In genomic region chr9:106769331-106769730, GRCh38 we compare ENCODE assay signal across 21 cellular contexts.
"Had no signal": no experiment of that assay in that cellular context is flagged by ENCODE, and none has a peak within 500 bp of the region (broad histone marks: within the 10 kb centered on the region; RNA-seq: fewer than 3 reads in every experiment).

No MANE protein-coding gene starts in this region.

- H3K27ac ChIP-seq: colonic mucosa, SJSA1 had no signal

- H3K27me3 ChIP-seq: colonic mucosa, SJSA1 had no signal

- H3K9me3 Mint-ChIP-seq: activated B cell treated with CpG ODN at 0.5 μM for 24 hours; activated naive CD4-positive, alpha-beta T cell treated with anti-CD3 and anti-CD28 coated beads for 36 hours had no signal

- H3K4me3 ChIP-seq: colonic mucosa, SJSA1 had no signal

- H3K27ac Mint-ChIP-seq: activated B cell treated with CpG ODN at 0.5 μM for 24 hours; activated CD4-positive, alpha-beta T cell treated with anti-CD3 and anti-CD28 coated beads, Interleukin-2, amount 10 ng/mL, durations not matched to agents 24 days and 14 days; activated naive CD4-positive, alpha-beta T cell treated with anti-CD3 and anti-CD28 coated beads for 36 hours; activated naive CD8-positive, alpha-beta T cell; T-helper 1 cell treated with Interleukin-12 subunit alpha and Interleukin-12 subunit beta and Interleukin-4 antibody, amounts not matched to agents 30 μg/mL and 1 μg/mL, for 36 hours had no signal

- H3K9me3 ChIP-seq: colonic mucosa, SJSA1 had no signal

- H3K4me1 Mint-ChIP-seq: activated B cell treated with CpG ODN at 0.5 μM for 24 hours; activated CD4-positive, alpha-beta T cell treated with anti-CD3 and anti-CD28 coated beads, Interleukin-2, amount 10 ng/mL, durations not matched to agents 24 days and 14 days had no signal

- H3K36me3 Mint-ChIP-seq: activated naive CD8-positive, alpha-beta T cell had no signal

- H3K4me1 ChIP-seq: colonic mucosa had no signal

- ATAC-seq: activated T-cell treated with anti-CD3 and anti-CD28 coated beads, Interleukin-2, amount 50 U/mL, for 4 hours; PC-3 had no signal

- DNase-seq: activated B cell treated with CpG ODN at 0.5 μM for 24 hours; activated CD4-positive, alpha-beta T cell treated with anti-CD3 and anti-CD28 coated beads for 1 hour; activated CD4-positive, alpha-beta T cell treated with anti-CD3 and anti-CD28 coated beads, Interleukin-2, amount 10 ng/mL, durations not matched to agents 24 days and 14 days; activated CD4-positive, alpha-beta T cell treated with anti-CD3 and anti-CD28 coated beads, Interleukin-2, amount 50 U/mL, for 48 hours; activated CD8-positive, alpha-beta memory T cell treated with anti-CD3 and anti-CD28 coated beads for 24 hours; activated effector memory CD4-positive, alpha-beta T cell treated with anti-CD3 and anti-CD28 coated beads, Interleukin-2, amount 50 U/mL, for 16 hours; activated naive CD4-positive, alpha-beta T cell treated with anti-CD3 and anti-CD28 coated beads for 36 hours; activated T-cell treated with anti-CD3 and anti-CD28 coated beads, Interleukin-2, amount 50 U/mL, for 4 hours; cerebellar nuclear complex; colonic mucosa; KG1; NCI-H1048; NCI-H1694; NCI-H2029; NCI-H526; SHP77; T-helper 9 cell had no signal

- H3K27me3 Mint-ChIP-seq: activated B cell treated with CpG ODN at 0.5 μM for 24 hours; activated CD4-positive, alpha-beta T cell treated with anti-CD3 and anti-CD28 coated beads, Interleukin-2, amount 10 ng/mL, durations not matched to agents 24 days and 14 days; activated naive CD8-positive, alpha-beta T cell had no signal

- H3K36me3 ChIP-seq: colonic mucosa, SJSA1 had no signal

- H3K4me3 Mint-ChIP-seq: activated B cell treated with CpG ODN at 0.5 μM for 24 hours; activated CD4-positive, alpha-beta T cell treated with anti-CD3 and anti-CD28 coated beads, Interleukin-2, amount 10 ng/mL, durations not matched to agents 24 days and 14 days; activated naive CD4-positive, alpha-beta T cell treated with anti-CD3 and anti-CD28 coated beads for 36 hours; activated naive CD8-positive, alpha-beta T cell; activated T-cell treated with anti-CD3 and anti-CD28 coated beads, Interleukin-2, amount 50 U/mL, for 4 hours; T-helper 1 cell treated with Interleukin-12 subunit alpha and Interleukin-12 subunit beta and Interleukin-4 antibody, amounts not matched to agents 30 μg/mL and 1 μg/mL, for 36 hours had no signal
